Comparison of ENCODE assay signal across 8 cellular contexts in the genomic region with DNA sequence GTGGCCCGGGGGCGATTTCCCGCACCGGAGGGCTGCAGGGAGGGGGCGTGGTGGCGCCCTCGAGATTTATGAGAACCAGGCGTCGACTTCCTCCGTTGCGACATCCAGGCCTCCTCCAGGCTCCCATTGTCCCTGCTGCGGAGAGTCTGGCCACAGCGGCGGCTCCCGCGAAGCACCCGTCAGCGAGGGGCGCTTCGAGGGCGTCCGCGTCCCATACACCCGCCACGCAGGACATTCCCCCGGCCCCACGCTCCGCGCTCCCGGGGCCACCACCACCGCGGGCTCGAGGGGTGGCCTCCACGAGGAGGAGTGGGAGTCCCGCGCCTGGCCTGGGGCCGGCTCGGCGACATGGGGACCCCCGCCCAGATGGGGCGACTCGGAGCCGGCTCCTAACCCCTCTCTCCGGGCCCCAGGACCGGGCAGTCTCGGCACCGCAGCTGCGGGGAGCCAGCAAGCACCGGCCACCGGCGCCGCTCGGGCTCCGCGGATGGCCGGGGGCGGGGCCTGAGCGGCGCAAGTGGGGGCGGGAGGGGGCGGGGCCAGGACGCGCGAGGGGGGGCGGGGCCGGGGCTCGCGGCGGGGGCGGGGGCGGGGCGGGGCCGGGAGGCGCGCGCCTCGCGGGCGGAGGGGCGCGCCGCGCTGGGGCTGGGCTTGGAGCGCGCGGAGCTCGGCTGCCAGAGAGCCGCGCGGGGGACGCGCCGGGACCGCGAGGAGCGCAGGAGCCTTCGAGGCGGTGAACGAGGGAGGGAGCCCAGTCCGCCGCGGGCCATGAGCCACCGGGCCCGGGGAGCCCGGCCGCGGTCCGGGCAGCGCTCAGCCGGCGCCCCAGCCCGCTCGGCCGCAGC. TPM values are rescaled to one million over a fixed set of nuclear protein-coding genes. Genes with fewer than 3 reads are reported as not detected.
DNase-seq lines count a peak whose midpoint lies in the region; ATAC-seq, FAIRE-seq and TF ChIP-seq lines count a peak whose summit lies in the region.

A gene (plus strand): TSS at position 632 of the 845 bp plus-strand sequence. CDS start 13,683 bp downstream, outside the sequence.

- DNase-seq in NCI-H2107 (lab: John Stamatoyannopoulos, UW) (peak; percentile 62), NCI-H2107 treated with DMSO at 0.1 percent for 48 hours (lab: John Stamatoyannopoulos, UW; ENCODE audit: unreplicated experiment) (no peak), HK-2 (ENCODE audit: unreplicated experiment) (peak; percentile 64), RPMI7951 (ENCODE audit: low read depth) (peak; percentile 61), adrenal gland (peak; percentile 61 to 85 (median 75)), left cardiac atrium (peak; percentile 89), pancreas (peak; percentile 45 to 84 (median 67))

- H3K27me3 ChIP-seq in adrenal gland (no peaks in the 10 kb centered on the region), pancreas (no peaks in the 10 kb centered on the region)

- FAIRE-seq in pancreas (lab: Jason Lieb, UNC): no peak

- peak within 1 kb of the TSS; percentile 72 to 96 (median 89) for H3K27ac ChIP-seq in adrenal gland
- H3K27ac ChIP-seq in pancreas: peak within 1 kb of the TSS; percentile 62 to 77 (median 69)

- H3K36me3 ChIP-seq in adrenal gland (replicated peaks in 1 of 2) (no peaks in the 10 kb centered on the region), pancreas (no peaks in the 10 kb centered on the region)

- H3K4me1 ChIP-seq in adrenal gland (replicated peaks in 1 of 2) (peaks cover 15 to 20% of the 10 kb centered on the region in 2 donors), pancreas (peaks cover 0 to 5% (median 4%) of the 10 kb centered on the region in 3 donors)

- TF ChIP-seq CTCF in adrenal gland (IDR thresholded peaks at IDR 0.05) (no peak), pancreas (IDR thresholded peaks at IDR 0.05) (no peak)

- ATAC-seq in left cardiac atrium (peak; percentile 67 to 75), pancreas (peak; percentile 66 to 79 (median 78)), HG02884 (IDR thresholded peaks at IDR 0.05; ENCODE audit: unreplicated experiment) (no peak)

- intact Hi-C loops in adrenal gland (cut with DNase I) (loop anchor here in 1 of 2 donors (10.0 kb wide), 1 partner anchor 168 kb away; no protein-coding TSS in a partner anchor), left cardiac atrium (cut with DNase I) (no loop called here), pancreas (cut with DNase I) (no loop called here)

- no peaks in the 10 kb centered on the region for H3K9me3 ChIP-seq in adrenal gland (replicated peaks in 1 of 3)
- H3K9me3 ChIP-seq in pancreas: no peaks in the 10 kb centered on the region

- peak in 1 of 2 donors; percentile 62 for TF ChIP-seq POLR2A in adrenal gland (IDR thresholded peaks at IDR 0.05)

- 0 to 1% (median 0%) methylated on average over 11 to 105 of the region's 114 CpGs for WGBS in adrenal gland, 4 donors
- WGBS in pancreas, 2 donors: 0 to 1% methylated on average over 64 to 114 of the region's 114 CpGs

- peak within 1 kb of the TSS; percentile 33 to 91 (median 70) for H3K4me3 ChIP-seq in adrenal gland
- peak within 1 kb of the TSS; percentile 57 to 92 (median 72) for H3K4me3 ChIP-seq in pancreas

RNA-seq across cellular contexts. Expression of the gene that starts here (rescaled TPM):
- total RNA-seq in RPMI7951 (2014; rRNA removed; shearing (Covaris generic)): 0.84 and 1.7 TPM in 2 replicates
- total RNA-seq in adrenal gland (10 to 100 TPM in 1 of 8 donors, 1 to 10 TPM in 7; 3.8 to 22.8 (median 5.5) TPM), left cardiac atrium (1 to 10 TPM; 2.4 to 3.0 TPM), pancreas (1 to 10 TPM; 1.3 to 5.1 (median 2.0) TPM)
- polyA plus RNA-seq in adrenal gland (1 to 10 TPM in 2 of 3 donors, under 1 TPM in 1; 0.90 to 8.4 (median 4.7) TPM), pancreas (1 to 10 TPM; 2.1 to 4.4 TPM)
